1 cellular context compared by ENCODE assay signal in the genomic region with DNA sequence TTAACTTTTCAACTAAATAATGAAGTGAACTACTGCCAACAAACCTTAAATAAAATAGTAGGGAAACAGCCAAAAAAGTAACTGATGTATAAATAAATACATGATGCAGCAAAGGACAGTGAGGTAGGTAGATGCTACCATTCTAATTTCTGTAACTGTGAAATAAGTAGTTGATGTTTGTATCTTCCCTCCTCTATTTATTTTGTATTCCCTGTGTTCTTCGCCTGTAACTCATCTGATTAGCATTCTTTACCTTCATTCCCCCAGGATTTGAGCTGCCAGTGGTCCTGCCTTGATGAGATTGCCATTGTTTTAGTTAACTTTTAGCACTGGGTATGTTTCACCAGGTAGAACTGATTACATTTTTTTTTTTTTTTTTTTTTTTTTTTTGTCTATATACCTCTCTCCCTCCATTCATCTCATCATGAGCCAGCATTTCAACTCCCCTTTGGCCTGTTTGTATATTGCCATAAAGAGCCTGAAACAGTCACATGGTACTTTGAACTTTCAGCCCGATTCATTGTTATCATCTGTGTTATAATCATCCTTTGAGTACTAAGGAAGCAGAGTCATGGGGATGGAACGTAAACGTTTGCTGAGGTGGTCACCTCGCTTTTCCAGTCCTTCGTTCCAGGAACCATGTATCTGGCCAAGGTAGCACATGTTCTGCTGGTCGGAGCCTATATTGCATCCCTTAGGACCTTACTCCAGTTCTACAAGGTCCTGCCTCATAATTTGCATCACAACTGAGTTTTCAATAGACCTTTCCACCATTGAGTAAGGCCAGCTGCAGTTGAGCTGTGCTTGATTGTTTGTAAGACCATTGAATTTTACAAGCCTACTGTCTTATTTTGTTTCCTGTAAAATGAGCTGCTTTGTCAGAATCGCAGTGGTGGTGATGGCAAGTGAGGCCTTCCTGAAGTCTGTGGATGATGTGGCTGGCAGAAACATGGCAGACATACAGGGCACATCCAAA.
A peak's percentile ranks its signal among the peaks of the same experiment; 100 is the strongest.
TF ChIP-seq lines count a peak whose summit lies in the region.

No MANE protein-coding gene starts in this region.

TF ChIP-seq in HepG2, 621 proteins besides CTCF, POLR2A, EP300 and RAD21 (continued from another document and continues in another):
- TF ChIP-seq, protein P1, sequence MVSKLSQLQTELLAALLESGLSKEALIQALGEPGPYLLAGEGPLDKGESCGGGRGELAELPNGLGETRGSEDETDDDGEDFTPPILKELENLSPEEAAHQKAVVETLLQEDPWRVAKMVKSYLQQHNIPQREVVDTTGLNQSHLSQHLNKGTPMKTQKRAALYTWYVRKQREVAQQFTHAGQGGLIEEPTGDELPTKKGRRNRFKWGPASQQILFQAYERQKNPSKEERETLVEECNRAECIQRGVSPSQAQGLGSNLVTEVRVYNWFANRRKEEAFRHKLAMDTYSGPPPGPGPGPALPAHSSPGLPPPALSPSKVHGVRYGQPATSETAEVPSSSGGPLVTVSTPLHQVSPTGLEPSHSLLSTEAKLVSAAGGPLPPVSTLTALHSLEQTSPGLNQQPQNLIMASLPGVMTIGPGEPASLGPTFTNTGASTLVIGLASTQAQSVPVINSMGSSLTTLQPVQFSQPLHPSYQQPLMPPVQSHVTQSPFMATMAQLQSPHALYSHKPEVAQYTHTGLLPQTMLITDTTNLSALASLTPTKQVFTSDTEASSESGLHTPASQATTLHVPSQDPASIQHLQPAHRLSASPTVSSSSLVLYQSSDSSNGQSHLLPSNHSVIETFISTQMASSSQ (IDR thresholded peaks at IDR 0.05; ENCODE audit: low read depth) = no peak
- TF ChIP-seq, protein P1 (CRISPR knock-in tag; IDR thresholded peaks at IDR 0.05; ENCODE audit: borderline replicate concordance) = no peak
- TF ChIP-seq SAFB2 (CRISPR knock-in tag; IDR thresholded peaks at IDR 0.05; ENCODE audit: borderline replicate concordance, low read depth) = no peak
- 0 out of 2 replicates have a peak, but pooled peaks have one; percentile 7 for TF ChIP-seq ZNF570 (CRISPR knock-in tag; IDR thresholded peaks at IDR 0.05; ENCODE audit: borderline replicate concordance)
- TF ChIP-seq ZNF546 (CRISPR knock-in tag; conservative IDR thresholded peaks at IDR 0.05) = no peak; the same call in 1 of the 2 replicates
- TF ChIP-seq, protein P2, sequence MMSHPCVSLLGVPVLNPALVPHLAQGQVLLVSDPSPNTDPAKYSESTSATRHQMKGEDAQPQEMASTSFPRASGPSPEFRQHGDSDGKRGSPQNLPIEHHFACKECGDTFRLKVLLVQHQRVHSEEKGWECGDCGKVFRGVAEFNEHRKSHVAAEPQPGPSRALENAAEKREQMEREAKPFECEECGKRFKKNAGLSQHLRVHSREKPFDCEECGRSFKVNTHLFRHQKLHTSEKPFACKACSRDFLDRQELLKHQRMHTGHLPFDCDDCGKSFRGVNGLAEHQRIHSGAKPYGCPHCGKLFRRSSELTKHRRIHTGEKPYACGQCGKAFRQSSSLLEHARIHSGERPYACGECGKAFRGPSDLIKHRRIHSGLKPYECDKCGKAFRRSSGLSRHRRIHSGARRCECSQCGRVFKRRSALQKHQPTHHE (CRISPR knock-in tag; IDR thresholded peaks at IDR 0.05; ENCODE audit: borderline replicate concordance) = no peak
- TF ChIP-seq, protein P3, sequence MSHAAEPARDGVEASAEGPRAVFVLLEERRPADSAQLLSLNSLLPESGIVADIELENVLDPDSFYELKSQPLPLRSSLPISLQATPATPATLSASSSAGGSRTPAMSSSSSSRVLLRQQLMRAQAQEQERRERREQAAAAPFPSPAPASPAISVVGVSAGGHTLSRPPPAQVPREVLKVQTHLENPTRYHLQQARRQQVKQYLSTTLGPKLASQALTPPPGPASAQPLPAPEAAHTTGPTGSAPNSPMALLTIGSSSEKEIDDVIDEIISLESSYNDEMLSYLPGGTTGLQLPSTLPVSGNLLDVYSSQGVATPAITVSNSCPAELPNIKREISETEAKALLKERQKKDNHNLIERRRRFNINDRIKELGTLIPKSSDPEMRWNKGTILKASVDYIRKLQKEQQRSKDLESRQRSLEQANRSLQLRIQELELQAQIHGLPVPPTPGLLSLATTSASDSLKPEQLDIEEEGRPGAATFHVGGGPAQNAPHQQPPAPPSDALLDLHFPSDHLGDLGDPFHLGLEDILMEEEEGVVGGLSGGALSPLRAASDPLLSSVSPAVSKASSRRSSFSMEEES (CRISPR knock-in tag; IDR thresholded peaks at IDR 0.05) = peak; percentile 98
- peak; percentile 54 for TF ChIP-seq LCORL (IDR thresholded peaks at IDR 0.05)
- peak; percentile 18; the same call in 1 of the 2 replicates for TF ChIP-seq LCORL (CRISPR knock-in tag; IDR thresholded peaks at IDR 0.05)
- TF ChIP-seq ZNF629 (CRISPR knock-in tag; conservative IDR thresholded peaks at IDR 0.05) = no peak
- no peak for TF ChIP-seq PHB2 (IDR thresholded peaks at IDR 0.05; ENCODE audit: partially characterized antibody)
- no peak for TF ChIP-seq ISX (CRISPR knock-in tag; conservative IDR thresholded peaks at IDR 0.05)
- TF ChIP-seq SRY (CRISPR knock-in tag; IDR thresholded peaks at IDR 0.05) = peak; percentile 65; the same call in 1 of the 2 replicates
- no peak for TF ChIP-seq MZF1 (CRISPR knock-in tag; IDR thresholded peaks at IDR 0.05; ENCODE audit: borderline replicate concordance)
- TF ChIP-seq ZNF296 (CRISPR knock-in tag; conservative IDR thresholded peaks at IDR 0.05) = no peak
- TF ChIP-seq, protein P4, sequence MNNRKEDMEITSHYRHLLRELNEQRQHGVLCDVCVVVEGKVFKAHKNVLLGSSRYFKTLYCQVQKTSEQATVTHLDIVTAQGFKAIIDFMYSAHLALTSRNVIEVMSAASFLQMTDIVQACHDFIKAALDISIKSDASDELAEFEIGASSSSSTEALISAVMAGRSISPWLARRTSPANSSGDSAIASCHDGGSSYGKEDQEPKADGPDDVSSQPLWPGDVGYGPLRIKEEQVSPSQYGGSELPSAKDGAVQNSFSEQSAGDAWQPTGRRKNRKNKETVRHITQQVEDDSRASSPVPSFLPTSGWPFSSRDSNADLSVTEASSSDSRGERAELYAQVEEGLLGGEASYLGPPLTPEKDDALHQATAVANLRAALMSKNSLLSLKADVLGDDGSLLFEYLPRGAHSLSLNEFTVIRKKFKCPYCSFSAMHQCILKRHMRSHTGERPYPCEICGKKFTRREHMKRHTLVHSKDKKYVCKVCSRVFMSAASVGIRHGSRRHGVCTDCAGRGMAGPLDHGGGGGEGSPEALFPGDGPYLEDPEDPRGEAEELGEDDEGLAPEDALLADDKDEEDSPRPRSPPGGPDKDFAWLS (CRISPR knock-in tag; IDR thresholded peaks at IDR 0.05; ENCODE audit: borderline replicate concordance) = no peak
- no peak for TF ChIP-seq ZNF256 (CRISPR knock-in tag; conservative IDR thresholded peaks at IDR 0.05)
- TF ChIP-seq, protein P5, sequence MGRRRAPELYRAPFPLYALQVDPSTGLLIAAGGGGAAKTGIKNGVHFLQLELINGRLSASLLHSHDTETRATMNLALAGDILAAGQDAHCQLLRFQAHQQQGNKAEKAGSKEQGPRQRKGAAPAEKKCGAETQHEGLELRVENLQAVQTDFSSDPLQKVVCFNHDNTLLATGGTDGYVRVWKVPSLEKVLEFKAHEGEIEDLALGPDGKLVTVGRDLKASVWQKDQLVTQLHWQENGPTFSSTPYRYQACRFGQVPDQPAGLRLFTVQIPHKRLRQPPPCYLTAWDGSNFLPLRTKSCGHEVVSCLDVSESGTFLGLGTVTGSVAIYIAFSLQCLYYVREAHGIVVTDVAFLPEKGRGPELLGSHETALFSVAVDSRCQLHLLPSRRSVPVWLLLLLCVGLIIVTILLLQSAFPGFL (CRISPR knock-in tag; IDR thresholded peaks at IDR 0.05) = no peak
- TF ChIP-seq NPAS2 (CRISPR knock-in tag; IDR thresholded peaks at IDR 0.05; ENCODE audit: borderline replicate concordance) = no peak
- TF ChIP-seq U2AF1 (optimal IDR thresholded peaks at IDR 0.05; ENCODE audit: low read depth, low read length) = no peak
- TF ChIP-seq SMAD1 (CRISPR knock-in tag; IDR thresholded peaks at IDR 0.05; ENCODE audit: borderline replicate concordance, low read depth) = no peak
- no peak for TF ChIP-seq ZNF343 (CRISPR knock-in tag; IDR thresholded peaks at IDR 0.05)
- 0 out of 2 replicates have a peak, but pooled peaks have one; percentile 40 for TF ChIP-seq ZNF264 (CRISPR knock-in tag; IDR thresholded peaks at IDR 0.05)
- TF ChIP-seq, protein P6, sequence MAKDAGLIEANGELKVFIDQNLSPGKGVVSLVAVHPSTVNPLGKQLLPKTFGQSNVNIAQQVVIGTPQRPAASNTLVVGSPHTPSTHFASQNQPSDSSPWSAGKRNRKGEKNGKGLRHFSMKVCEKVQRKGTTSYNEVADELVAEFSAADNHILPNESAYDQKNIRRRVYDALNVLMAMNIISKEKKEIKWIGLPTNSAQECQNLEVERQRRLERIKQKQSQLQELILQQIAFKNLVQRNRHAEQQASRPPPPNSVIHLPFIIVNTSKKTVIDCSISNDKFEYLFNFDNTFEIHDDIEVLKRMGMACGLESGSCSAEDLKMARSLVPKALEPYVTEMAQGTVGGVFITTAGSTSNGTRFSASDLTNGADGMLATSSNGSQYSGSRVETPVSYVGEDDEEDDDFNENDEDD (CRISPR knock-in tag; IDR thresholded peaks at IDR 0.05; ENCODE audit: borderline replicate concordance) = peak; percentile 90; the same call in 1 of the 2 replicates
- TF ChIP-seq ADNP (CRISPR knock-in tag; IDR thresholded peaks at IDR 0.05) = no peak
- no peak for TF ChIP-seq TEAD2 (CRISPR knock-in tag; IDR thresholded peaks at IDR 0.05)
- TF ChIP-seq, protein P7, sequence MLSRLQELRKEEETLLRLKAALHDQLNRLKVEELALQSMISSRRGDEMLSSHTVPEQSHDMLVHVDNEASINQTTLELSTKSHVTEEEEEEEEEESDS (CRISPR knock-in tag; IDR thresholded peaks at IDR 0.05; ENCODE audit: borderline replicate concordance) = no peak
- no peak for TF ChIP-seq KLF13 (CRISPR knock-in tag; IDR thresholded peaks at IDR 0.05)
- no peak for TF ChIP-seq REXO4 (CRISPR knock-in tag; IDR thresholded peaks at IDR 0.05; ENCODE audit: borderline replicate concordance)
- no peak for TF ChIP-seq ZNF891 (CRISPR knock-in tag; IDR thresholded peaks at IDR 0.05)
- no peak for TF ChIP-seq ZNF703 (CRISPR knock-in tag; IDR thresholded peaks at IDR 0.05; ENCODE audit: borderline replicate concordance)
- peak; percentile 85 for TF ChIP-seq TCF7 (IDR thresholded peaks at IDR 0.05; ENCODE audit: low read depth)
- TF ChIP-seq ZNF674 (CRISPR knock-in tag; IDR thresholded peaks at IDR 0.05; ENCODE audit: low read depth) = no peak
- no peak for TF ChIP-seq ZNF567 (CRISPR knock-in tag; IDR thresholded peaks at IDR 0.05; ENCODE audit: borderline replicate concordance)
- peak; percentile 39; the same call in 1 of the 2 replicates for TF ChIP-seq CREB1 (IDR thresholded peaks at IDR 0.05)
- TF ChIP-seq CREB1 (CRISPR knock-in tag; IDR thresholded peaks at IDR 0.05) = no peak
- no peak for TF ChIP-seq JARID2 (CRISPR knock-in tag; IDR thresholded peaks at IDR 0.05; ENCODE audit: insufficient replicate concordance)
- TF ChIP-seq, protein P8, sequence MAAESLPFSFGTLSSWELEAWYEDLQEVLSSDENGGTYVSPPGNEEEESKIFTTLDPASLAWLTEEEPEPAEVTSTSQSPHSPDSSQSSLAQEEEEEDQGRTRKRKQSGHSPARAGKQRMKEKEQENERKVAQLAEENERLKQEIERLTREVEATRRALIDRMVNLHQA (CRISPR knock-in tag; IDR thresholded peaks at IDR 0.05) = no peak
- TF ChIP-seq, protein P9, sequence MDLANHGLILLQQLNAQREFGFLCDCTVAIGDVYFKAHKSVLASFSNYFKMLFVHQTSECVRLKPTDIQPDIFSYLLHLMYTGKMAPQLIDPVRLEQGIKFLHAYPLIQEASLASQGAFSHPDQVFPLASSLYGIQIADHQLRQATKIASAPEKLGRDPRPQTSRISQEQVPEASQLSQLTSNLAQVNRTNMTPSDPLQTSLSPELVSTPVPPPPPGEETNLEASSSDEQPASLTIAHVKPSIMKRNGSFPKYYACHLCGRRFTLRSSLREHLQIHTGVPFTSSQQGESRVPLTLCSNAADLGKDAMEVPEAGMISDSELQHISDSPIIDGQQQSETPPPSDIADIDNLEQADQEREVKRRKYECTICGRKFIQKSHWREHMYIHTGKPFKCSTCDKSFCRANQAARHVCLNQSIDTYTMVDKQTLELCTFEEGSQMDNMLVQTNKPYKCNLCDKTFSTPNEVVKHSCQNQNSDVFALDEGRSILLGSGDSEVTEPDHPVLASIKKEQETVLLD (CRISPR knock-in tag; IDR thresholded peaks at IDR 0.05; ENCODE audit: low read depth) = no peak
- no peak for TF ChIP-seq RFXANK (CRISPR knock-in tag; IDR thresholded peaks at IDR 0.05)
- no peak for TF ChIP-seq CBX2 (IDR thresholded peaks at IDR 0.05; ENCODE audit: low read depth, low read length)
- TF ChIP-seq CBX2 (CRISPR knock-in tag; IDR thresholded peaks at IDR 0.05; ENCODE audit: low read depth) = no peak
- TF ChIP-seq, protein P10, sequence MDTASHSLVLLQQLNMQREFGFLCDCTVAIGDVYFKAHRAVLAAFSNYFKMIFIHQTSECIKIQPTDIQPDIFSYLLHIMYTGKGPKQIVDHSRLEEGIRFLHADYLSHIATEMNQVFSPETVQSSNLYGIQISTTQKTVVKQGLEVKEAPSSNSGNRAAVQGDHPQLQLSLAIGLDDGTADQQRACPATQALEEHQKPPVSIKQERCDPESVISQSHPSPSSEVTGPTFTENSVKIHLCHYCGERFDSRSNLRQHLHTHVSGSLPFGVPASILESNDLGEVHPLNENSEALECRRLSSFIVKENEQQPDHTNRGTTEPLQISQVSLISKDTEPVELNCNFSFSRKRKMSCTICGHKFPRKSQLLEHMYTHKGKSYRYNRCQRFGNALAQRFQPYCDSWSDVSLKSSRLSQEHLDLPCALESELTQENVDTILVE (CRISPR knock-in tag; IDR thresholded peaks at IDR 0.05) = no peak; the same call in 1 of the 2 replicates
- TF ChIP-seq, protein P11, sequence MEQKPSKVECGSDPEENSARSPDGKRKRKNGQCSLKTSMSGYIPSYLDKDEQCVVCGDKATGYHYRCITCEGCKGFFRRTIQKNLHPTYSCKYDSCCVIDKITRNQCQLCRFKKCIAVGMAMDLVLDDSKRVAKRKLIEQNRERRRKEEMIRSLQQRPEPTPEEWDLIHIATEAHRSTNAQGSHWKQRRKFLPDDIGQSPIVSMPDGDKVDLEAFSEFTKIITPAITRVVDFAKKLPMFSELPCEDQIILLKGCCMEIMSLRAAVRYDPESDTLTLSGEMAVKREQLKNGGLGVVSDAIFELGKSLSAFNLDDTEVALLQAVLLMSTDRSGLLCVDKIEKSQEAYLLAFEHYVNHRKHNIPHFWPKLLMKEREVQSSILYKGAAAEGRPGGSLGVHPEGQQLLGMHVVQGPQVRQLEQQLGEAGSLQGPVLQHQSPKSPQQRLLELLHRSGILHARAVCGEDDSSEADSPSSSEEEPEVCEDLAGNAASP (CRISPR knock-in tag; IDR thresholded peaks at IDR 0.05; ENCODE audit: borderline replicate concordance) = no peak
- no peak for TF ChIP-seq ZNF562 (CRISPR knock-in tag; IDR thresholded peaks at IDR 0.05; ENCODE audit: borderline replicate concordance)
